ENCODE assay signal across 2 cellular contexts in genomic region chr16:78906135-78906534, GRCh38.
TF ChIP-seq lines count a peak whose summit lies in the region.

No MANE protein-coding gene starts in this region.

TF ChIP-seq in GM23338, 12 proteins besides CTCF, POLR2A, EP300 and RAD21 (continued from another document):
- 0 out of 2 replicates have a peak, but pooled peaks have one; percentile 23 for TF ChIP-seq ETS1 (IDR thresholded peaks at IDR 0.05)
- no peak for TF ChIP-seq CREB1 (CRISPR knock-in tag; IDR thresholded peaks at IDR 0.05; ENCODE audit: low read depth)
- TF ChIP-seq ZNF462 (CRISPR knock-in tag; IDR thresholded peaks at IDR 0.05): peak; percentile 94

TF ChIP-seq in WTC11, 78 proteins besides CTCF, POLR2A, EP300 and RAD21 (continued from another document):
- TF ChIP-seq MAX (CRISPR knock-in tag; IDR thresholded peaks at IDR 0.05) (no peak), TCF7 (CRISPR knock-in tag; IDR thresholded peaks at IDR 0.05; ENCODE audit: low read depth) (no peak), ETV6 (CRISPR knock-in tag; IDR thresholded peaks at IDR 0.05) (peak; percentile 69), TP53 (CRISPR knock-in tag; IDR thresholded peaks at IDR 0.05) (no peak), RELA (CRISPR knock-in tag; IDR thresholded peaks at IDR 0.05; ENCODE audit: borderline replicate concordance) (no peak), ZNF317 (CRISPR knock-in tag; IDR thresholded peaks at IDR 0.05; ENCODE audit: borderline replicate concordance, low read depth) (no peak), SP1 (CRISPR knock-in tag; conservative IDR thresholded peaks at IDR 0.05) (0 out of 2 replicates have a peak, but pooled peaks have one; percentile 32), NFE2L1 (CRISPR knock-in tag; IDR thresholded peaks at IDR 0.05) (no peak), OVOL2 (CRISPR knock-in tag; IDR thresholded peaks at IDR 0.05; ENCODE audit: borderline replicate concordance) (no peak), NR3C1 (CRISPR knock-in tag; conservative IDR thresholded peaks at IDR 0.05; ENCODE audit: low read depth) (no peak), HMGXB4 (CRISPR knock-in tag; IDR thresholded peaks at IDR 0.05) (no peak)
- TF ChIP-seq, protein P1, sequence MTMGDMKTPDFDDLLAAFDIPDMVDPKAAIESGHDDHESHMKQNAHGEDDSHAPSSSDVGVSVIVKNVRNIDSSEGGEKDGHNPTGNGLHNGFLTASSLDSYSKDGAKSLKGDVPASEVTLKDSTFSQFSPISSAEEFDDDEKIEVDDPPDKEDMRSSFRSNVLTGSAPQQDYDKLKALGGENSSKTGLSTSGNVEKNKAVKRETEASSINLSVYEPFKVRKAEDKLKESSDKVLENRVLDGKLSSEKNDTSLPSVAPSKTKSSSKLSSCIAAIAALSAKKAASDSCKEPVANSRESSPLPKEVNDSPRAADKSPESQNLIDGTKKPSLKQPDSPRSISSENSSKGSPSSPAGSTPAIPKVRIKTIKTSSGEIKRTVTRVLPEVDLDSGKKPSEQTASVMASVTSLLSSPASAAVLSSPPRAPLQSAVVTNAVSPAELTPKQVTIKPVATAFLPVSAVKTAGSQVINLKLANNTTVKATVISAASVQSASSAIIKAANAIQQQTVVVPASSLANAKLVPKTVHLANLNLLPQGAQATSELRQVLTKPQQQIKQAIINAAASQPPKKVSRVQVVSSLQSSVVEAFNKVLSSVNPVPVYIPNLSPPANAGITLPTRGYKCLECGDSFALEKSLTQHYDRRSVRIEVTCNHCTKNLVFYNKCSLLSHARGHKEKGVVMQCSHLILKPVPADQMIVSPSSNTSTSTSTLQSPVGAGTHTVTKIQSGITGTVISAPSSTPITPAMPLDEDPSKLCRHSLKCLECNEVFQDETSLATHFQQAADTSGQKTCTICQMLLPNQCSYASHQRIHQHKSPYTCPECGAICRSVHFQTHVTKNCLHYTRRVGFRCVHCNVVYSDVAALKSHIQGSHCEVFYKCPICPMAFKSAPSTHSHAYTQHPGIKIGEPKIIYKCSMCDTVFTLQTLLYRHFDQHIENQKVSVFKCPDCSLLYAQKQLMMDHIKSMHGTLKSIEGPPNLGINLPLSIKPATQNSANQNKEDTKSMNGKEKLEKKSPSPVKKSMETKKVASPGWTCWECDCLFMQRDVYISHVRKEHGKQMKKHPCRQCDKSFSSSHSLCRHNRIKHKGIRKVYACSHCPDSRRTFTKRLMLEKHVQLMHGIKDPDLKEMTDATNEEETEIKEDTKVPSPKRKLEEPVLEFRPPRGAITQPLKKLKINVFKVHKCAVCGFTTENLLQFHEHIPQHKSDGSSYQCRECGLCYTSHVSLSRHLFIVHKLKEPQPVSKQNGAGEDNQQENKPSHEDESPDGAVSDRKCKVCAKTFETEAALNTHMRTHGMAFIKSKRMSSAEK (CRISPR knock-in tag; IDR thresholded peaks at IDR 0.05; ENCODE audit: borderline replicate concordance): no peak
- TF ChIP-seq, protein P2, sequence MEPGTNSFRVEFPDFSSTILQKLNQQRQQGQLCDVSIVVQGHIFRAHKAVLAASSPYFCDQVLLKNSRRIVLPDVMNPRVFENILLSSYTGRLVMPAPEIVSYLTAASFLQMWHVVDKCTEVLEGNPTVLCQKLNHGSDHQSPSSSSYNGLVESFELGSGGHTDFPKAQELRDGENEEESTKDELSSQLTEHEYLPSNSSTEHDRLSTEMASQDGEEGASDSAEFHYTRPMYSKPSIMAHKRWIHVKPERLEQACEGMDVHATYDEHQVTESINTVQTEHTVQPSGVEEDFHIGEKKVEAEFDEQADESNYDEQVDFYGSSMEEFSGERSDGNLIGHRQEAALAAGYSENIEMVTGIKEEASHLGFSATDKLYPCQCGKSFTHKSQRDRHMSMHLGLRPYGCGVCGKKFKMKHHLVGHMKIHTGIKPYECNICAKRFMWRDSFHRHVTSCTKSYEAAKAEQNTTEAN (CRISPR knock-in tag; IDR thresholded peaks at IDR 0.05): no peak
- TF ChIP-seq, protein P3, sequence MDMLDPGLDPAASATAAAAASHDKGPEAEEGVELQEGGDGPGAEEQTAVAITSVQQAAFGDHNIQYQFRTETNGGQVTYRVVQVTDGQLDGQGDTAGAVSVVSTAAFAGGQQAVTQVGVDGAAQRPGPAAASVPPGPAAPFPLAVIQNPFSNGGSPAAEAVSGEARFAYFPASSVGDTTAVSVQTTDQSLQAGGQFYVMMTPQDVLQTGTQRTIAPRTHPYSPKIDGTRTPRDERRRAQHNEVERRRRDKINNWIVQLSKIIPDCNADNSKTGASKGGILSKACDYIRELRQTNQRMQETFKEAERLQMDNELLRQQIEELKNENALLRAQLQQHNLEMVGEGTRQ (CRISPR knock-in tag; IDR thresholded peaks at IDR 0.05): no peak
- TF ChIP-seq, protein P4, sequence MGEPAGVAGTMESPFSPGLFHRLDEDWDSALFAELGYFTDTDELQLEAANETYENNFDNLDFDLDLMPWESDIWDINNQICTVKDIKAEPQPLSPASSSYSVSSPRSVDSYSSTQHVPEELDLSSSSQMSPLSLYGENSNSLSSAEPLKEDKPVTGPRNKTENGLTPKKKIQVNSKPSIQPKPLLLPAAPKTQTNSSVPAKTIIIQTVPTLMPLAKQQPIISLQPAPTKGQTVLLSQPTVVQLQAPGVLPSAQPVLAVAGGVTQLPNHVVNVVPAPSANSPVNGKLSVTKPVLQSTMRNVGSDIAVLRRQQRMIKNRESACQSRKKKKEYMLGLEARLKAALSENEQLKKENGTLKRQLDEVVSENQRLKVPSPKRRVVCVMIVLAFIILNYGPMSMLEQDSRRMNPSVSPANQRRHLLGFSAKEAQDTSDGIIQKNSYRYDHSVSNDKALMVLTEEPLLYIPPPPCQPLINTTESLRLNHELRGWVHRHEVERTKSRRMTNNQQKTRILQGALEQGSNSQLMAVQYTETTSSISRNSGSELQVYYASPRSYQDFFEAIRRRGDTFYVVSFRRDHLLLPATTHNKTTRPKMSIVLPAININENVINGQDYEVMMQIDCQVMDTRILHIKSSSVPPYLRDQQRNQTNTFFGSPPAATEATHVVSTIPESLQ (CRISPR knock-in tag; IDR thresholded peaks at IDR 0.05): no peak
- TF ChIP-seq, protein P5, sequence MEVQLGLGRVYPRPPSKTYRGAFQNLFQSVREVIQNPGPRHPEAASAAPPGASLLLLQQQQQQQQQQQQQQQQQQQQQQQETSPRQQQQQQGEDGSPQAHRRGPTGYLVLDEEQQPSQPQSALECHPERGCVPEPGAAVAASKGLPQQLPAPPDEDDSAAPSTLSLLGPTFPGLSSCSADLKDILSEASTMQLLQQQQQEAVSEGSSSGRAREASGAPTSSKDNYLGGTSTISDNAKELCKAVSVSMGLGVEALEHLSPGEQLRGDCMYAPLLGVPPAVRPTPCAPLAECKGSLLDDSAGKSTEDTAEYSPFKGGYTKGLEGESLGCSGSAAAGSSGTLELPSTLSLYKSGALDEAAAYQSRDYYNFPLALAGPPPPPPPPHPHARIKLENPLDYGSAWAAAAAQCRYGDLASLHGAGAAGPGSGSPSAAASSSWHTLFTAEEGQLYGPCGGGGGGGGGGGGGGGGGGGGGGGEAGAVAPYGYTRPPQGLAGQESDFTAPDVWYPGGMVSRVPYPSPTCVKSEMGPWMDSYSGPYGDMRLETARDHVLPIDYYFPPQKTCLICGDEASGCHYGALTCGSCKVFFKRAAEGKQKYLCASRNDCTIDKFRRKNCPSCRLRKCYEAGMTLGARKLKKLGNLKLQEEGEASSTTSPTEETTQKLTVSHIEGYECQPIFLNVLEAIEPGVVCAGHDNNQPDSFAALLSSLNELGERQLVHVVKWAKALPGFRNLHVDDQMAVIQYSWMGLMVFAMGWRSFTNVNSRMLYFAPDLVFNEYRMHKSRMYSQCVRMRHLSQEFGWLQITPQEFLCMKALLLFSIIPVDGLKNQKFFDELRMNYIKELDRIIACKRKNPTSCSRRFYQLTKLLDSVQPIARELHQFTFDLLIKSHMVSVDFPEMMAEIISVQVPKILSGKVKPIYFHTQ (CRISPR knock-in tag; IDR thresholded peaks at IDR 0.05): no peak
TF ChIP-seq in WTC11: peak in this region for 3.
